Comparison of ENCODE assay signal across 8 cellular contexts in genomic region chr7:138460176-138460648, GRCh38.
DNase-seq lines count a peak whose midpoint lies in the region; ATAC-seq and TF ChIP-seq lines count a peak whose summit lies in the region.

Gene TRIM24 (plus strand): TSS chr7:138460259. CDS start chr7:138460549, 290 bp downstream.

- no peaks in the 10 kb centered on the region for H3K9me3 Mint-ChIP-seq in effector memory CD8-positive, alpha-beta T cell

- H3K4me3 Mint-ChIP-seq in effector memory CD8-positive, alpha-beta T cell, result peak within 1 kb of the TSS; percentile 94 to 95

- no peaks in the 10 kb centered on the region for H3K27me3 Mint-ChIP-seq in effector memory CD8-positive, alpha-beta T cell

- H3K4me3 ChIP-seq in mucosa of stomach (ENCODE audit: low read length), result peak within 1 kb of the TSS; percentile 89

- ATAC-seq in GM19455 (IDR thresholded peaks at IDR 0.05; ENCODE audit: unreplicated experiment), result peak; percentile 72
- peak; percentile 69 for ATAC-seq in HG03460 (IDR thresholded peaks at IDR 0.05; ENCODE audit: unreplicated experiment)
- ATAC-seq in SK-N-SH treated with all-trans-retinoic acid at 6 μM for 48 hours, result peak; percentile 92
- peak; percentile 80 for ATAC-seq in effector memory CD8-positive, alpha-beta T cell (replicated peaks)

- POLR2A ChIA-PET in GM10248 (lab: Yijun Ruan, JAX), result no interaction called here

- no peaks in the 10 kb centered on the region for H3K36me3 ChIP-seq in mucosa of stomach (ENCODE audit: control insufficient read depth, insufficient read depth, low read length)

- peak within 1 kb of the TSS; percentile 78 for H3K9ac ChIP-seq in mucosa of stomach (ENCODE audit: low read length)

- DNase-seq in DMS53 (lab: John Stamatoyannopoulos, UW) (peak; percentile 100), cerebellar cortex (ENCODE audit: low spot score) (no peak), GM10248 (ENCODE audit: extremely low spot score) (no peak)
- DNase-seq in effector memory CD8-positive, alpha-beta T cell, result peak; percentile 91 to 92 (median 92)

- TF ChIP-seq CTCF in GM10248 (IDR thresholded peaks at IDR 0.05; ENCODE audit: control extremely low read depth, extremely low read depth, low read depth, missing control alignments), result no peak

- no peaks in the 10 kb centered on the region for H3K9me3 ChIP-seq in mucosa of stomach (ENCODE audit: control insufficient read depth, low read length)

- H3K27me3 ChIP-seq in mucosa of stomach (ENCODE audit: control insufficient read depth, insufficient read depth, low read length), result no peaks in the 10 kb centered on the region

- H3K36me3 Mint-ChIP-seq in effector memory CD8-positive, alpha-beta T cell (ENCODE audit: insufficient read depth), result peaks cover 11% of the 10 kb centered on the region

- H3K4me1 ChIP-seq in mucosa of stomach (ENCODE audit: control insufficient read depth, insufficient read depth, low read length), result peaks cover 4% of the 10 kb centered on the region

- CTCF ChIA-PET in GM10248 (lab: Yijun Ruan, JAX), result interaction anchor here (1.3 to 2.0 kb wide), 2 partner anchors 13 to 279 kb away, joined by 3 to 7 read pairs; no protein-coding TSS in a partner anchor

- peak within 1 kb of the TSS; percentile 78 to 87 for H3K27ac Mint-ChIP-seq in effector memory CD8-positive, alpha-beta T cell

- peaks cover 17 to 26% of the 10 kb centered on the region in 2 donors for H3K4me1 Mint-ChIP-seq in effector memory CD8-positive, alpha-beta T cell (ENCODE audit: low read depth in 2 of 2)

TF ChIP-seq in SK-N-SH treated with all-trans-retinoic acid at 6 μM for 48 hours, 23 proteins besides CTCF, POLR2A, EP300 and RAD21:
- TF ChIP-seq SNAI2 (CRISPR knock-in tag; IDR thresholded peaks at IDR 0.05) (peak; percentile 22; the same call in 1 of the 2 replicates), ZNF70 (CRISPR knock-in tag; IDR thresholded peaks at IDR 0.05) (peak; percentile 93), TOX (CRISPR knock-in tag; IDR thresholded peaks at IDR 0.05; ENCODE audit: borderline replicate concordance) (no peak), PATZ1 (CRISPR knock-in tag; IDR thresholded peaks at IDR 0.05; ENCODE audit: borderline replicate concordance) (no peak), TSHZ2 (CRISPR knock-in tag; IDR thresholded peaks at IDR 0.05) (peak; percentile 67; the same call in 1 of the 2 replicates)

Comparison
In these comparisons a context has a peak if more than half of its experiments do, and no peak if none do; other contexts are left out.
1. DNase-seq: peak in DMS53 (single experiment) and effector memory CD8-positive, alpha-beta T cell (3 of 3); none in cerebellar cortex (single experiment) and GM10248 (single experiment).
2. Peak in every context shown above with its lines, with median percentiles within 50 percentile points of each other: ATAC-seq.